8 cellular contexts compared by ENCODE assay signal in the genomic region with DNA sequence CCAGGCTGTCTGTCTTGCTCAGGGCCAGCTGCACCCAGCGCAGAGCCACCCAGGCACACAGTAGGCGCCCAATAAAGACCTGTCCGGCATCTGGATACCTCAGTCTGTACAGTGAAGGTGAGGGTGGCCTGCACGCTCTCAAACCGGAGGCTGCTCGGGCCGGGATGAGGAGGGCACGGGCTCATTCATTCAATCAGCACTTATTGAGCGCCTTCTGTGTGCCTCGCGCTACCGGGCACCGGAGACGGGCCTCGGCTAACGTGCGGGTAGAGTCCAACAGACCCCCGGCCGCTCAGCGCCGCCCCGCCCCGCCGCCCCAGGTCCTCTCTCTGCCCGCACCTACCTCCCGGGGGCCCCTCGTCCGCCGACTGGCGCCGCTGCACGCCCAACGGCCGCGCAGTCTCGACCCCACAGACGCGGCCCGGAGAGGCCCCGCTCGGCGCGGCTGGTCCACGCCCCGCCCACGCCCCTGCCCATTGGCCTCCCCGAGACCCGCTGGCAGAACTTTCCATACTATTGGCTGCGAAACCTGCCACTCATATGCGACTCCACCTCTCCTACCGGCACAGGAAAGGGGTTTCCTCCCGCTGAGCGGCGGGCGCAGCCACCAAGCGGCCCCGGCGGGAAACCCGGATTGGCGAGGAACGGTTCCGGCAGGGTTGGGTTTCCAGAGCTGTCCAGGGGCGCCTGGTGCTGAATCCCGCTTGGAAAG. TPM values are rescaled to one million over a fixed set of nuclear protein-coding genes. Genes with fewer than 3 reads are reported as not detected.
A peak's percentile ranks its signal among the peaks of the same experiment; 100 is the strongest.
DNase-seq lines count a peak whose midpoint lies in the region; ATAC-seq and TF ChIP-seq lines count a peak whose summit lies in the region.

TSS of gene SLC39A3 (minus strand) at position 416 of the 712 bp plus-strand sequence. CDS start 2,760 bp downstream, outside the sequence.

- 1% methylated on average over 49 of the region's 64 CpGs for WGBS in hepatocyte (ENCODE audit: low lambda C conversion rate, missing lambda C conversion rate)
- 1% methylated on average over 51 to 64 of the region's 64 CpGs for WGBS in aorta, 2 donors

- no peaks in the 10 kb centered on the region for H4K20me1 ChIP-seq in hepatocyte (ENCODE audit: insufficient read depth, poor library complexity, severe bottlenecking)

- H3K27ac ChIP-seq in hepatocyte (no peak within 1 kb of the TSS), aorta (ENCODE audit: low read depth in 1 of 2, low read length in 2 of 2) (no peak within 1 kb of the TSS)

- H3K9me3 ChIP-seq in hepatocyte (ENCODE audit: low read depth) (no peaks in the 10 kb centered on the region), aorta (ENCODE audit: control insufficient read depth, low read length) (no peaks in the 10 kb centered on the region)

- TF ChIP-seq CTCF in astrocyte of the cerebellum (IDR thresholded peaks at IDR 0.05; ENCODE audit: low read depth, low read length, missing control alignments) (no peak), hepatocyte (IDR thresholded peaks at IDR 0.05; ENCODE audit: poor library complexity) (no peak)

- no peaks in the 10 kb centered on the region for H3K36me3 ChIP-seq in hepatocyte (replicated peaks; ENCODE audit: insufficient read depth, low read depth)
- peaks cover 0 to 2% of the 10 kb centered on the region in 2 donors for H3K36me3 ChIP-seq in aorta (ENCODE audit: control insufficient read depth in 1 of 2, insufficient read depth in 2 of 2, low read length in 1 of 2)

- peak within 1 kb of the TSS; percentile 77 for H2AFZ ChIP-seq in hepatocyte

- peak within 1 kb of the TSS; percentile 91 for H3K4me2 ChIP-seq in hepatocyte

- ATAC-seq in GM18511 (IDR thresholded peaks at IDR 0.05; ENCODE audit: unreplicated experiment) (peak; percentile 91), HG03025 (IDR thresholded peaks at IDR 0.05; ENCODE audit: low FRiP score, unreplicated experiment) (peak; percentile 78), aorta (ENCODE audit: low FRiP score) (peak; percentile 99)

- H3K79me2 ChIP-seq in hepatocyte: peaks cover 4% of the 10 kb centered on the region

- in situ Hi-C loops in astrocyte of the cerebellum (cut with HindIII; ENCODE audit: low sequenced_read_pairs): no loop called here

- H3K4me3 ChIP-seq in astrocyte of the cerebellum (ENCODE audit: low read depth, low read length): peak within 1 kb of the TSS; percentile 90
- peak within 1 kb of the TSS; percentile 81 for H3K4me3 ChIP-seq in hepatocyte
- peak within 1 kb of the TSS; percentile 81 to 91 for H3K4me3 ChIP-seq in aorta (ENCODE audit: low read length in 2 of 2)

- intact Hi-C loops in aorta (cut with DNase I): loop anchor here in 1 of 2 donors (5.0 kb wide), 1 partner anchor 37 kb away; the partner anchor contains the start of gene GNG7

- DNase-seq in NCI-H2081 treated with DMSO at 0.1 percent for 48 hours (lab: John Stamatoyannopoulos, UW) (peak; percentile 73), T1000 (lab: John Stamatoyannopoulos, UW) (peak; percentile 99), astrocyte of the cerebellum (ENCODE audit: low read depth) (peak; percentile 97), hepatocyte (ENCODE audit: low spot score) (peak; percentile 98), renal cortical epithelial cell (ENCODE audit: low read depth) (peak; percentile 92), aorta (peak; percentile 98 to 99)

- no peaks in the 10 kb centered on the region for H3K27me3 ChIP-seq in hepatocyte
- no peaks in the 10 kb centered on the region for H3K27me3 ChIP-seq in aorta (ENCODE audit: control insufficient read depth in 1 of 2, insufficient read depth in 2 of 2, low read length in 1 of 2)

- H3K9me2 ChIP-seq in hepatocyte (replicated peaks; ENCODE audit: insufficient read depth): no peaks in the 10 kb centered on the region

- no peaks in the 10 kb centered on the region for H3K4me1 ChIP-seq in hepatocyte (ENCODE audit: insufficient read depth)
- no peaks in the 10 kb centered on the region for H3K4me1 ChIP-seq in aorta (ENCODE audit: control insufficient read depth in 1 of 2, insufficient read depth in 2 of 2, low read length in 2 of 2)

RNA-seq across cellular contexts. Expression of gene SLC39A3, which starts in this region (rescaled TPM):
- total RNA-seq in hepatocyte (31.4 and 36.1 TPM in 2 replicates), renal cortical epithelial cell (30.8 and 31.6 TPM in 2 replicates), aorta (10 to 100 TPM; 13.6 to 14.1 TPM)
- polyA plus RNA-seq in hepatocyte (37.4 and 44.3 TPM in 2 replicates), aorta (10 to 100 TPM in 1 of 2 donors, 1 to 10 TPM in 1; 6.0 to 19.6 TPM)
